In the genomic region with DNA sequence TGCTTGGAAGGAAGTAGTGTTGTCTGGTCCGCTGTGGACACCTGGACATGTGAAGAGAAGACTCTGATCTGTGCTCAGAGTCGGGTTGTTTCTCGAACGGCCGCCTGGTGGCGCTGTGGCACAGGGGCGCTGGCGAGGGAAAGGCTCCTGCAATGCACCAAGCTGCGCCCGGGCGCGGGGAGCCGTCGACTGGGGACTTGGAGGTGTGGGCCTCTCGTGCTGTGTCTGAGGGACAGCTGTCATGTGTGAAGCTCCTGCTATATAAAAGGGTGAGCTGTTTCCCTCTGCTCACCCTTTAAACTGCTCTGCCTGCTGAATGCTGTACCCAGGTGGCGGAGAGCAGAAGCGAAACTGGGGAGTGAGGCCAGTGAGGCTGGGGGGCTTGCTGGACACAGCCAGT, we compare ENCODE assay signal across 9 cellular contexts.
DNase-seq lines count a peak whose midpoint lies in the region; ATAC-seq, FAIRE-seq and TF ChIP-seq lines count a peak whose summit lies in the region.
"Had no signal": no experiment of that assay in that cellular context is flagged by ENCODE, and none has a peak within 500 bp of the region (broad histone marks: within the 10 kb centered on the region; RNA-seq: fewer than 3 reads in every experiment).

No MANE protein-coding gene starts in this region.

- no peak for ATAC-seq in HG03571 (IDR thresholded peaks at IDR 0.05; ENCODE audit: unreplicated experiment)

- peak; percentile 79 for TF ChIP-seq CTCF in D721Med (IDR thresholded peaks at IDR 0.05; ENCODE audit: insufficient read depth, missing control alignments)
- peak; percentile 94 for TF ChIP-seq CTCF in HFF-Myc (IDR thresholded peaks at IDR 0.05; ENCODE audit: low read depth, low read length, missing control alignments)

- H3K9me3 ChIP-seq in endocrine pancreas (ENCODE audit: control insufficient read depth, low read length) (no peaks in the 10 kb centered on the region), mucosa of rectum (ENCODE audit: control insufficient read depth in 2 of 2, low read length in 2 of 2) (no peaks in the 10 kb centered on the region)

- H3K27me3 ChIP-seq in endocrine pancreas (ENCODE audit: control insufficient read depth, insufficient read depth, low read length) (peaks cover 14% of the 10 kb centered on the region), mucosa of rectum (ENCODE audit: control insufficient read depth in 2 of 2, insufficient read depth in 2 of 2, low read length in 2 of 2) (peaks cover 2% of the 10 kb centered on the region in 2 donors)

- H3K4me3 ChIP-seq in HFF-Myc (replicated peaks; ENCODE audit: low read depth, low read length) (no peak overlapping the region), endocrine pancreas (ENCODE audit: control insufficient read depth, insufficient read depth, low read length) (peak overlapping the region; percentile 20), mucosa of rectum (ENCODE audit: low read length in 2 of 2) (peak overlapping the region; percentile 12 to 35)

- H3K27ac ChIP-seq in mucosa of rectum (ENCODE audit: low read depth in 2 of 2, low read length in 2 of 2) = no peak overlapping the region

- H3K36me3 ChIP-seq in endocrine pancreas (ENCODE audit: control insufficient read depth, insufficient read depth, low read length) = no peaks in the 10 kb centered on the region
- H3K36me3 ChIP-seq in mucosa of rectum (ENCODE audit: control insufficient read depth in 2 of 2, insufficient read depth in 2 of 2, low read length in 2 of 2) = no peaks in the 10 kb centered on the region

- H3K9ac ChIP-seq in endocrine pancreas (ENCODE audit: control insufficient read depth, insufficient read depth, low read length) = no peak overlapping the region
- H3K9ac ChIP-seq in mucosa of rectum (ENCODE audit: low read depth in 1 of 2, low read length in 2 of 2) = peak overlapping the region in 1 of 2 donors; percentile 0

- peak; percentile 46 for DNase-seq in D721Med (ENCODE audit: insufficient read length, low spot score)
- DNase-seq in HFF-Myc (ENCODE audit: extremely low read depth, low read depth) = peak; percentile 4
- DNase-seq in NCI-H748 treated with DMSO at 0.1 percent for 48 hours (lab: John Stamatoyannopoulos, UW) = peak; percentile 48
- DNase-seq in activated CD8-positive, alpha-beta memory T cell treated with anti-CD3 and anti-CD28 coated beads for 24 hours = peak; percentile 83
- peak; percentile 16 to 44 for DNase-seq in stimulated activated CD8-positive, alpha-beta memory T cell treated with anti-CD3 and anti-CD28 coated beads, Interleukin-4, amount 100 ng/mL, for 1 hour (ENCODE audit: low read depth in 2 of 2, low spot score in 1 of 2)

- H3K4me1 ChIP-seq in endocrine pancreas (ENCODE audit: control insufficient read depth, insufficient read depth, low read length) (no peaks in the 10 kb centered on the region), mucosa of rectum (ENCODE audit: control insufficient read depth in 2 of 2, insufficient read depth in 2 of 2, low read length in 2 of 2) (peaks cover 0 to 3% of the 10 kb centered on the region in 2 donors)

- no peak for FAIRE-seq in D721Med (lab: Jason Lieb, UNC)
- FAIRE-seq: endometrium had no signal

Comparison
In these comparisons a context has a peak if more than half of its experiments do, and no peak if none do; other contexts are left out.
1. DNase-seq: peak in every context shown above with its lines; median percentile 83 in activated CD8-positive, alpha-beta memory T cell treated with anti-CD3 and anti-CD28 coated beads for 24 hours; 48 in NCI-H748 treated with DMSO at 0.1 percent for 48 hours; 46 in D721Med; 30 in stimulated activated CD8-positive, alpha-beta memory T cell treated with anti-CD3 and anti-CD28 coated beads, Interleukin-4, amount 100 ng/mL, for 1 hour; 4 in HFF-Myc.